1 cellular context compared by ENCODE assay signal in the genomic region with DNA sequence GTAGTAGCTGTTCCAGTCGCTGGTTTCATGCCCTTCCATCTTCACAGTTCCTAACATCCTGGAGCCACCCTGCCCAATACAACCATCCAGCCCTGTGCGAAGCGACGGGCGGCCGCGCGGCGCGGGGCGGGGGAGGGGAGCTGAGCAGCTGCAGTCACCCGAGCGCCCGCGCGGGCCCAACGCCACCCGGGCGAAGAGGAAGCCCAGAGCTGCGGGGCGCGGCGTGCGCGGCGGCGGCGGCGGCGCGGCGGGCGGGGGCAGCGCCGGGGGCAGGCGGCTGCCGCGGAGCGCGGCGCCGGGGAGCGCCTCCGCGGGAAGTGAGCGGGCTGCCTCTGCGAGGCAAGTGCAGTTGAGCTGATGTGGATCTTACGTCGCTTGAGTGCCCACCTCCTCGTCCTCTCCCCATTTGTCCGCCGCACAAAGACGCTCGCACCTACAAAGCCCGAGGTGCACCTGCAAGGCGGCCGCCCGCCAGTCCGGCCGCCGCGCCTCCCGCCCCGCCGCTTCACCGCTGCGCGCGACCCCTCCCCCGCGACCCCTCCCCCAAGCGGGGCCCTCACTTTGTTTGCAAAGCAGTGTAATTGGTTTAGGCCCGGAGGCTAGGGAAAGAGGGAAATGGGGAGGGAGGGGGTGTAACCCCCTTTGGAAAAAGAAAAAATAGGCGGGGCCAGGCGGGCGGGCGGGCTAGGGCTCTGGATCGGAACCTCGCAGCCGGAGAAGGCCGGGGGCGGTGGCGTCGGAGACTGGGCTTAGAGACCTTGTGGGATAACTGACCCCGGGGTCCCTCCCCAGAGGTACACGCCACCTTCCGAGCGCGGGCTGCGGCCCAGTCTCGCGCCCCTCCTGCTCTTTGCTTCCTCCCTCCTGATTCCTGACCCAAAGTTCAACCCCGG.
A peak's percentile ranks its signal among the peaks of the same experiment; 100 is the strongest.
TF ChIP-seq lines count a peak whose summit lies in the region.

A gene (minus strand): TSS at position 334 of the 893 bp plus-strand sequence. CDS start 277 bp downstream, at position 57.
A gene with protein sequence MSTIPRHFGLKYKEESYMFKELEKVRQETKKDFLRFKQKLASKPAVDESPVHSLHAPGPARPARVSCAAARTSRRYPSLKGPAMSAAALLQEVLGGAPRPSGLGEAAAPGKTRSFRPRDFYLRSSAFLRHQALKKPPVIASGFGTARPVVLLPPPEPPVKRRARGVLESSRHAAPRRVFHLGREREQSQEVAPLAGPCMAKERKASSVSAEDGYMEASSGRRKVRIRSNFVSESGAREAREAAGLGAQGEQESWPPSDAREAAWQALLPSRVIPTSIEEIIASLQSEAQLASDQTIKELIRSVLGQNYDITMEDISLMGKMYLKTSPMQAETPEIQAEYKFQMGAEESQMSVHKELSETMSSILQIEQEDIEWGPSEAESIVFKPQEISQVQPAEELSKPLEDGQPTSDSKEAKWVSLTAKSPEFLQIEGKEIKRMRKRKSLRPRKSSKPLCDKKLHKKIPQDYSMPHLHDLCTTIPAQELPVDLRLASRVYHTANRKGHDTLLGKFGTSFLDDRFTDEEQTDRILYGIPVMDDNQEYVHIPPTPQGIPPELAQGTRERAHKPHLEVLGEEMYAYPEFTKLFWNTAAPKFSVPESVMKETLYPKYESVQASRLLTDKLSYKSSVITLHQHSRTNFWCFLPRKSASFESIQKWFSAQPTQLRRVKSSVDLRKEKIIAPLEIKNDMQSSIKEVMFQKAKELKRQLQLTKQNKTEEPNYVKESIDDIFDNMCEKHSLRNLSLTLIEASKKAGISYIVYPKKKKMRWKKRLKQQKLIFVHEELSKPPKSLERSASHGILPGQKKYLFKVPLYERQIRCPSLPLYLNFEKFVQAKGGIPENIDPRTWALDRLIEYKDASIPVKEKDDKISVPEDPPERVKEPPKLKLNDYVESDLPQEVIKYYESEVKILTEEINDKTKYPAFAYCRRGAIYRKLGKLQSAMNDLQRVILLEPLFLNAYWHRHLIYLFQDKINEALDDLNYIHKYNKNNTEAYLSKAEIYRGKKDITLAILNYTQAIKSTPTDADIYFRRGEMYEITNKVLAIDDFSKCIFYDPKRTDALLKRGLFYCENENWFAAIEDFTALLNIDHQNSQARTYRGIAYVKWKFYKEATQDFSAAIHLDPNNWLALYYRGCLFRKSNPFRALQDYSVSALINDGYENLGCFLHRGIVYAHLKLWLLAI (N-terminal part only) (plus strand): TSS at position 714 of the 893 bp plus-strand sequence. CDS start 26,436 bp downstream, outside the sequence.

TF ChIP-seq in HepG2, 621 proteins besides CTCF, POLR2A, EP300 and RAD21 (continued from another document and continues in another):
- TF ChIP-seq ZNF24 (IDR thresholded peaks at IDR 0.05) (no peak), AKAP8 (CRISPR knock-in tag; IDR thresholded peaks at IDR 0.05) (peak; percentile 83; the same call in 1 of the 2 replicates), SRSF1 (optimal IDR thresholded peaks at IDR 0.05; ENCODE audit: low read depth, low read length) (peak; percentile 55), NCOR1 (IDR thresholded peaks at IDR 0.05; ENCODE audit: borderline replicate concordance, low read length) (0 out of 2 replicates have a peak, but pooled peaks have one; percentile 9), ZNF674 (CRISPR knock-in tag; IDR thresholded peaks at IDR 0.05; ENCODE audit: low read depth) (0 out of 2 replicates have a peak, but pooled peaks have one; percentile 5), ZNF776 (CRISPR knock-in tag; IDR thresholded peaks at IDR 0.05) (peak; percentile 87; the same call in 1 of the 2 replicates), FOSL2 (CRISPR knock-in tag; IDR thresholded peaks at IDR 0.05) (peak; percentile 34; the same call in 1 of the 2 replicates), PCBP1 (IDR thresholded peaks at IDR 0.05; ENCODE audit: borderline replicate concordance, low read depth, low read length) (peak; percentile 86; the same call in 1 of the 2 replicates), CENPT (CRISPR knock-in tag; IDR thresholded peaks at IDR 0.05; ENCODE audit: low read depth) (no peak), KDM4B (CRISPR knock-in tag; IDR thresholded peaks at IDR 0.05) (peak; percentile 80; the same call in 1 of the 2 replicates), NCOA5 (CRISPR knock-in tag; IDR thresholded peaks at IDR 0.05) (no peak), FOXO1 (CRISPR knock-in tag; IDR thresholded peaks at IDR 0.05) (peak; percentile 60; the same call in 1 of the 2 replicates), SRSF4 (IDR thresholded peaks at IDR 0.05; ENCODE audit: low read depth, low read length, poor library complexity, severe bottlenecking) (peak; percentile 40), SNAPC2 (CRISPR knock-in tag; IDR thresholded peaks at IDR 0.05) (no peak; the same call in none of the 2 replicates), DNMT3B (CRISPR knock-in tag; conservative IDR thresholded peaks at IDR 0.05) (peak; percentile 44; the same call in 1 of the 2 replicates), ZNF652 (CRISPR knock-in tag; IDR thresholded peaks at IDR 0.05; ENCODE audit: borderline replicate concordance, low read depth) (peak; percentile 4; the same call in 1 of the 2 replicates), ISL2 (CRISPR knock-in tag; IDR thresholded peaks at IDR 0.05) (peak; percentile 73), NFATC3 (CRISPR knock-in tag; IDR thresholded peaks at IDR 0.05) (no peak), KLF15 (CRISPR knock-in tag; IDR thresholded peaks at IDR 0.05; ENCODE audit: borderline replicate concordance) (no peak), PHF20 (CRISPR knock-in tag; IDR thresholded peaks at IDR 0.05) (peak; percentile 47), PAWR (CRISPR knock-in tag; IDR thresholded peaks at IDR 0.05; ENCODE audit: borderline replicate concordance) (0 out of 2 replicates have a peak, but pooled peaks have one; percentile 19), MAFK (conservative IDR thresholded peaks at IDR 0.05 in 1 of 2, IDR thresholded peaks at IDR 0.05 in 1 of 2; ENCODE audit: low read length in 2 of 2) (no peak), NFE2L1 (CRISPR knock-in tag; IDR thresholded peaks at IDR 0.05; ENCODE audit: borderline replicate concordance) (0 out of 2 replicates have a peak, but pooled peaks have one; percentile 27), TOE1 (CRISPR knock-in tag; IDR thresholded peaks at IDR 0.05) (no peak), ZNF557 (CRISPR knock-in tag; IDR thresholded peaks at IDR 0.05) (no peak; the same call in none of the 2 replicates), PCBP2 (optimal IDR thresholded peaks at IDR 0.05; ENCODE audit: low read depth, low read length, poor library complexity, severe bottlenecking) (peak; percentile 1), FOXC1 (CRISPR knock-in tag; IDR thresholded peaks at IDR 0.05; ENCODE audit: borderline replicate concordance) (peak; percentile 80; the same call in 1 of the 2 replicates), HMGA1 (CRISPR knock-in tag; conservative IDR thresholded peaks at IDR 0.05) (no peak), ZNF484 (CRISPR knock-in tag; IDR thresholded peaks at IDR 0.05; ENCODE audit: borderline replicate concordance, low read depth) (0 out of 2 replicates have a peak, but pooled peaks have one; percentile 58), RARA (CRISPR knock-in tag; IDR thresholded peaks at IDR 0.05) (peak; percentile 59; the same call in 1 of the 2 replicates), ZSCAN25 (CRISPR knock-in tag; IDR thresholded peaks at IDR 0.05) (peak; percentile 96), ZNF788 (CRISPR knock-in tag; IDR thresholded peaks at IDR 0.05; ENCODE audit: borderline replicate concordance) (no peak), ELF1 (CRISPR knock-in tag; IDR thresholded peaks at IDR 0.05) (peak; percentile 6; the same call in 1 of the 2 replicates)
- TF ChIP-seq, protein P1, sequence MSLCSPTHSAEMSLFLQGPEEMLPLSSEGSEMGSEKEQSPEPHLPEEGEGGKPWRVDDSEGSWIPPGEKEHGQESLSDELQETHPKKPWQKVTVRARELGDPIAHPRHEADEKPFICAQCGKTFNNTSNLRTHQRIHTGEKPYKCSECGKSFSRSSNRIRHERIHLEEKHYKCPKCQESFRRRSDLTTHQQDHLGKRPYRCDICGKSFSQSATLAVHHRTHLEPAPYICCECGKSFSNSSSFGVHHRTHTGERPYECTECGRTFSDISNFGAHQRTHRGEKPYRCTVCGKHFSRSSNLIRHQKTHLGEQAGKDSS (CRISPR knock-in tag; IDR thresholded peaks at IDR 0.05; ENCODE audit: borderline replicate concordance, low read depth), result peak; percentile 2; the same call in 1 of the 2 replicates
- TF ChIP-seq, protein P2, sequence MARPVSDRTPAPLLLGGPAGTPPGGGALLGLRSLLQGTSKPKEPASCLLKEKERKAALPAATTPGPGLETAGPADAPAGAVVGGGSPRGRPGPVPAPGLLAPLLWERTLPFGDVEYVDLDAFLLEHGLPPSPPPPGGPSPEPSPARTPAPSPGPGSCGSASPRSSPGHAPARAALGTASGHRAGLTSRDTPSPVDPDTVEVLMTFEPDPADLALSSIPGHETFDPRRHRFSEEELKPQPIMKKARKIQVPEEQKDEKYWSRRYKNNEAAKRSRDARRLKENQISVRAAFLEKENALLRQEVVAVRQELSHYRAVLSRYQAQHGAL (CRISPR knock-in tag; IDR thresholded peaks at IDR 0.05; ENCODE audit: not compliant biosample characterization), result no peak
- TF ChIP-seq, protein P3, sequence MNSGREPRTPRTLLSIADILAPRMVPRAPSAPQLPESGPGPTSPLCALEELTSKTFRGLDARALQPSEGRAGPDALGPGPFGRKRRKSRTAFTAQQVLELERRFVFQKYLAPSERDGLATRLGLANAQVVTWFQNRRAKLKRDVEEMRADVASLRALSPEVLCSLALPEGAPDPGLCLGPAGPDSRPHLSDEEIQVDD (CRISPR knock-in tag; IDR thresholded peaks at IDR 0.05; ENCODE audit: borderline replicate concordance), result no peak; the same call in 1 of the 2 replicates
- TF ChIP-seq, protein P4, sequence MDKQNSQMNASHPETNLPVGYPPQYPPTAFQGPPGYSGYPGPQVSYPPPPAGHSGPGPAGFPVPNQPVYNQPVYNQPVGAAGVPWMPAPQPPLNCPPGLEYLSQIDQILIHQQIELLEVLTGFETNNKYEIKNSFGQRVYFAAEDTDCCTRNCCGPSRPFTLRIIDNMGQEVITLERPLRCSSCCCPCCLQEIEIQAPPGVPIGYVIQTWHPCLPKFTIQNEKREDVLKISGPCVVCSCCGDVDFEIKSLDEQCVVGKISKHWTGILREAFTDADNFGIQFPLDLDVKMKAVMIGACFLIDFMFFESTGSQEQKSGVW (CRISPR knock-in tag; IDR thresholded peaks at IDR 0.05; ENCODE audit: borderline replicate concordance), result no peak
- TF ChIP-seq, protein P5, sequence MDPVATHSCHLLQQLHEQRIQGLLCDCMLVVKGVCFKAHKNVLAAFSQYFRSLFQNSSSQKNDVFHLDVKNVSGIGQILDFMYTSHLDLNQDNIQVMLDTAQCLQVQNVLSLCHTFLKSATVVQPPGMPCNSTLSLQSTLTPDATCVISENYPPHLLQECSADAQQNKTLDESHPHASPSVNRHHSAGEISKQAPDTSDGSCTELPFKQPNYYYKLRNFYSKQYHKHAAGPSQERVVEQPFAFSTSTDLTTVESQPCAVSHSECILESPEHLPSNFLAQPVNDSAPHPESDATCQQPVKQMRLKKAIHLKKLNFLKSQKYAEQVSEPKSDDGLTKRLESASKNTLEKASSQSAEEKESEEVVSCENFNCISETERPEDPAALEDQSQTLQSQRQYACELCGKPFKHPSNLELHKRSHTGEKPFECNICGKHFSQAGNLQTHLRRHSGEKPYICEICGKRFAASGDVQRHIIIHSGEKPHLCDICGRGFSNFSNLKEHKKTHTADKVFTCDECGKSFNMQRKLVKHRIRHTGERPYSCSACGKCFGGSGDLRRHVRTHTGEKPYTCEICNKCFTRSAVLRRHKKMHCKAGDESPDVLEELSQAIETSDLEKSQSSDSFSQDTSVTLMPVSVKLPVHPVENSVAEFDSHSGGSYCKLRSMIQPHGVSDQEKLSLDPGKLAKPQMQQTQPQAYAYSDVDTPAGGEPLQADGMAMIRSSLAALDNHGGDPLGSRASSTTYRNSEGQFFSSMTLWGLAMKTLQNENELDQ (CRISPR knock-in tag; IDR thresholded peaks at IDR 0.05; ENCODE audit: borderline replicate concordance), result no peak; the same call in 1 of the 2 replicates
- TF ChIP-seq, protein P6, sequence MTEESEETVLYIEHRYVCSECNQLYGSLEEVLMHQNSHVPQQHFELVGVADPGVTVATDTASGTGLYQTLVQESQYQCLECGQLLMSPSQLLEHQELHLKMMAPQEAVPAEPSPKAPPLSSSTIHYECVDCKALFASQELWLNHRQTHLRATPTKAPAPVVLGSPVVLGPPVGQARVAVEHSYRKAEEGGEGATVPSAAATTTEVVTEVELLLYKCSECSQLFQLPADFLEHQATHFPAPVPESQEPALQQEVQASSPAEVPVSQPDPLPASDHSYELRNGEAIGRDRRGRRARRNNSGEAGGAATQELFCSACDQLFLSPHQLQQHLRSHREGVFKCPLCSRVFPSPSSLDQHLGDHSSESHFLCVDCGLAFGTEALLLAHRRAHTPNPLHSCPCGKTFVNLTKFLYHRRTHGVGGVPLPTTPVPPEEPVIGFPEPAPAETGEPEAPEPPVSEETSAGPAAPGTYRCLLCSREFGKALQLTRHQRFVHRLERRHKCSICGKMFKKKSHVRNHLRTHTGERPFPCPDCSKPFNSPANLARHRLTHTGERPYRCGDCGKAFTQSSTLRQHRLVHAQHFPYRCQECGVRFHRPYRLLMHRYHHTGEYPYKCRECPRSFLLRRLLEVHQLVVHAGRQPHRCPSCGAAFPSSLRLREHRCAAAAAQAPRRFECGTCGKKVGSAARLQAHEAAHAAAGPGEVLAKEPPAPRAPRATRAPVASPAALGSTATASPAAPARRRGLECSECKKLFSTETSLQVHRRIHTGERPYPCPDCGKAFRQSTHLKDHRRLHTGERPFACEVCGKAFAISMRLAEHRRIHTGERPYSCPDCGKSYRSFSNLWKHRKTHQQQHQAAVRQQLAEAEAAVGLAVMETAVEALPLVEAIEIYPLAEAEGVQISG (CRISPR knock-in tag; IDR thresholded peaks at IDR 0.05), result peak; percentile 80
- TF ChIP-seq, protein P7, sequence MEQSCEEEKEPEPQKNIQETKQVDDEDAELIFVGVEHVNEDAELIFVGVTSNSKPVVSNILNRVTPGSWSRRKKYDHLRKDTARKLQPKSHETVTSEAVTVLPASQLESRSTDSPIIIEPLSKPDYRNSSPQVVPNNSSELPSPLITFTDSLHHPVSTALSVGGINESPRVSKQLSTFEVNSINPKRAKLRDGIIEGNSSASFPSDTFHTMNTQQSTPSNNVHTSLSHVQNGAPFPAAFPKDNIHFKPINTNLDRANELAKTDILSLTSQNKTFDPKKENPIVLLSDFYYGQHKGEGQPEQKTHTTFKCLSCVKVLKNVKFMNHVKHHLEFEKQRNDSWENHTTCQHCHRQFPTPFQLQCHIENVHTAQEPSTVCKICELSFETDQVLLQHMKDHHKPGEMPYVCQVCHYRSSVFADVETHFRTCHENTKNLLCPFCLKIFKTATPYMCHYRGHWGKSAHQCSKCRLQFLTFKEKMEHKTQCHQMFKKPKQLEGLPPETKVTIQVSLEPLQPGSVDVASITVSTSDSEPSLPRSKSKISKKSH (CRISPR knock-in tag; IDR thresholded peaks at IDR 0.05; ENCODE audit: borderline replicate concordance), result peak; percentile 55; the same call in 1 of the 2 replicates
- TF ChIP-seq, protein P8, sequence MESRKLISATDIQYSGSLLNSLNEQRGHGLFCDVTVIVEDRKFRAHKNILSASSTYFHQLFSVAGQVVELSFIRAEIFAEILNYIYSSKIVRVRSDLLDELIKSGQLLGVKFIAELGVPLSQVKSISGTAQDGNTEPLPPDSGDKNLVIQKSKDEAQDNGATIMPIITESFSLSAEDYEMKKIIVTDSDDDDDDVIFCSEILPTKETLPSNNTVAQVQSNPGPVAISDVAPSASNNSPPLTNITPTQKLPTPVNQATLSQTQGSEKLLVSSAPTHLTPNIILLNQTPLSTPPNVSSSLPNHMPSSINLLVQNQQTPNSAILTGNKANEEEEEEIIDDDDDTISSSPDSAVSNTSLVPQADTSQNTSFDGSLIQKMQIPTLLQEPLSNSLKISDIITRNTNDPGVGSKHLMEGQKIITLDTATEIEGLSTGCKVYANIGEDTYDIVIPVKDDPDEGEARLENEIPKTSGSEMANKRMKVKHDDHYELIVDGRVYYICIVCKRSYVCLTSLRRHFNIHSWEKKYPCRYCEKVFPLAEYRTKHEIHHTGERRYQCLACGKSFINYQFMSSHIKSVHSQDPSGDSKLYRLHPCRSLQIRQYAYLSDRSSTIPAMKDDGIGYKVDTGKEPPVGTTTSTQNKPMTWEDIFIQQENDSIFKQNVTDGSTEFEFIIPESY (CRISPR knock-in tag; IDR thresholded peaks at IDR 0.05), result no peak; the same call in 1 of the 2 replicates
